ENCODE assay signal across 1 cellular context in the genomic region with DNA sequence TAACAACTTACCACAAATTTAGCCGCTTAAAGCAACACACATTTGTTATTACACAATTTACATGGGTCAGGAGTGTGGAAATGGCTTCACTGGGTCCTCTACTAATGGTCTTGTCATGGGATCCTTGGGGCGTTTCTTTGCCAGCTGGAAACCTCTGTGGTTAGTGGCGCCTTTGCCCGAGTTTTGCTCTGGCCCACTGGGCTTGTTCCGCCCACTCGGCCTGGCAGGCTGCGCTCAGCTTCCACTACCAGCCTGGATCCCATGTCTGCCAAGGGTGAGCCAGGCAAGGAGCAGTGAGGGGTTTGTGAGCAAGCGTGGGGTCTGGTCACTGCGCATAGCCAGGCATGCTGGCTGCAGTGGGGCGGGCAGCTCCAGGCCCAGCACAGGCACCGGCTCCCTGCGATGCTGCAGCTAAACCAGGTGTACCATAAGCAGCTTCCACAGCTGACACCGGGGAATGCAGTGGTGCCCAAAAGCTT.
TF ChIP-seq lines count a peak whose summit lies in the region.

No MANE protein-coding gene starts in this region.

TF ChIP-seq in HepG2, 621 proteins besides CTCF, POLR2A, EP300 and RAD21:
- TF ChIP-seq MBNL3 (CRISPR knock-in tag; conservative IDR thresholded peaks at IDR 0.05): no peak
- no peak for TF ChIP-seq ZNF18 (CRISPR knock-in tag; IDR thresholded peaks at IDR 0.05; ENCODE audit: insufficient replicate concordance)
- TF ChIP-seq, protein P1, sequence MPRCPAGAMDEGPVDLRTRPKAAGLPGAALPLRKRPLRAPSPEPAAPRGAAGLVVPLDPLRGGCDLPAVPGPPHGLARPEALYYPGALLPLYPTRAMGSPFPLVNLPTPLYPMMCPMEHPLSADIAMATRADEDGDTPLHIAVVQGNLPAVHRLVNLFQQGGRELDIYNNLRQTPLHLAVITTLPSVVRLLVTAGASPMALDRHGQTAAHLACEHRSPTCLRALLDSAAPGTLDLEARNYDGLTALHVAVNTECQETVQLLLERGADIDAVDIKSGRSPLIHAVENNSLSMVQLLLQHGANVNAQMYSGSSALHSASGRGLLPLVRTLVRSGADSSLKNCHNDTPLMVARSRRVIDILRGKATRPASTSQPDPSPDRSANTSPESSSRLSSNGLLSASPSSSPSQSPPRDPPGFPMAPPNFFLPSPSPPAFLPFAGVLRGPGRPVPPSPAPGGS (CRISPR knock-in tag; IDR thresholded peaks at IDR 0.05): no peak
- no peak for TF ChIP-seq HMGA1 (CRISPR knock-in tag; conservative IDR thresholded peaks at IDR 0.05)
- TF ChIP-seq ZNF768 (CRISPR knock-in tag; IDR thresholded peaks at IDR 0.05): no peak
- no peak for TF ChIP-seq DNMT1 (CRISPR knock-in tag; IDR thresholded peaks at IDR 0.05)
- TF ChIP-seq NONO (IDR thresholded peaks at IDR 0.05): no peak
- TF ChIP-seq NONO (CRISPR knock-in tag; conservative IDR thresholded peaks at IDR 0.05): no peak
- no peak for TF ChIP-seq ZNF614 (CRISPR knock-in tag; IDR thresholded peaks at IDR 0.05; ENCODE audit: borderline replicate concordance)
- no peak for TF ChIP-seq PTBP1 (IDR thresholded peaks at IDR 0.05; ENCODE audit: low read depth, low read length, poor library complexity, severe bottlenecking)
- no peak for TF ChIP-seq ZNF20 (CRISPR knock-in tag; IDR thresholded peaks at IDR 0.05)
- no peak for TF ChIP-seq FOXK2 (IDR thresholded peaks at IDR 0.05)
- no peak for TF ChIP-seq TFDP1 (CRISPR knock-in tag; IDR thresholded peaks at IDR 0.05; ENCODE audit: borderline replicate concordance)
- no peak for TF ChIP-seq YY1 (IDR thresholded peaks at IDR 0.05; ENCODE audit: insufficient read depth, insufficient replicate concordance, low read depth, low read length)
- TF ChIP-seq ZNF552 (CRISPR knock-in tag; IDR thresholded peaks at IDR 0.05; ENCODE audit: borderline replicate concordance): no peak
